9 cellular contexts compared by ENCODE assay signal in genomic region chr3:16550305-16550675, GRCh38. TPM values are rescaled to one million over a fixed set of nuclear protein-coding genes. Genes with fewer than 3 reads are reported as not detected.
DNase-seq lines count a peak whose midpoint lies in the region; ATAC-seq, FAIRE-seq and TF ChIP-seq lines count a peak whose summit lies in the region.
"Had no signal": no experiment of that assay in that cellular context is flagged by ENCODE, and none has a peak within 500 bp of the region (broad histone marks: within the 10 kb centered on the region; RNA-seq: fewer than 3 reads in every experiment).

No MANE protein-coding gene starts in this region.

- peaks cover 39 to 45% of the 10 kb centered on the region in 2 donors for H3K4me1 Mint-ChIP-seq in natural killer cell
- no peaks in the 10 kb centered on the region for H3K4me1 Mint-ChIP-seq in CD4-positive, alpha-beta T cell (ENCODE audit: low read depth)
- peaks cover 30% of the 10 kb centered on the region for H3K4me1 Mint-ChIP-seq in activated T-helper 1 cell treated with anti-CD3 and anti-CD28 coated beads, Interleukin-12 subunit alpha, Interleukin-12 subunit beta, Interleukin-2, Interleukin-4 antibody, amounts not matched to agents 30 ng/mL and 10 ng/mL and 1 ng/mL, durations not matched to agents 14 hours and 24 hours and 36 hours (ENCODE audit: low read depth)

- 32 to 40% methylated on average over 4 of the region's 4 CpGs for WGBS in body of pancreas, 2 donors

- no peaks in the 10 kb centered on the region for H3K9me3 ChIP-seq in body of pancreas
- no peaks in the 10 kb centered on the region for H3K9me3 ChIP-seq in CD4-positive, alpha-beta T cell (ENCODE audit: control insufficient read depth, low read length)

- FAIRE-seq in RCC 7860 (lab: Jason Lieb, UNC), result no peak

- TF ChIP-seq CTCF in body of pancreas (IDR thresholded peaks at IDR 0.05), result no peak
- TF ChIP-seq CTCF in natural killer cell (IDR thresholded peaks at IDR 0.05), result no peak
- TF ChIP-seq CTCF in CD4-positive, alpha-beta T cell (IDR thresholded peaks at IDR 0.05), result no peak

- no peaks in the 10 kb centered on the region for H3K36me3 ChIP-seq in body of pancreas (replicated peaks in 1 of 2; ENCODE audit: insufficient read depth in 1 of 2, low read depth in 2 of 2)

- H3K4me3 ChIP-seq in body of pancreas, result no peak overlapping the region

- CTCF ChIA-PET in CD4-positive, alpha-beta T cell (lab: Charles Lee), result interaction anchor here (0.6 to 2.7 kb wide), 10 partner anchors 11 to 316 kb away, joined by 3 to 21 read pairs (median 4); partner anchors contain the start of genes DPH3 and OXNAD1

- no peaks in the 10 kb centered on the region for H3K9me3 Mint-ChIP-seq in natural killer cell
- no peaks in the 10 kb centered on the region for H3K9me3 Mint-ChIP-seq in CD4-positive, alpha-beta T cell
- no peaks in the 10 kb centered on the region for H3K9me3 Mint-ChIP-seq in activated T-helper 1 cell treated with anti-CD3 and anti-CD28 coated beads, Interleukin-12 subunit alpha, Interleukin-12 subunit beta, Interleukin-2, Interleukin-4 antibody, amounts not matched to agents 30 ng/mL and 10 ng/mL and 1 ng/mL, durations not matched to agents 14 hours and 24 hours and 36 hours
- H3K9me3 Mint-ChIP-seq: T-helper 2 cell treated with Interferon-gamma antibody and Interleukin-4, amounts not matched to agents 5 μg/mL and 100 μg/mL, for 36 hours had no signal

- peak overlapping the region; percentile 40 for H3K4me3 Mint-ChIP-seq in natural killer cell
- H3K4me3 Mint-ChIP-seq in CD4-positive, alpha-beta T cell, result no peak overlapping the region
- no peak overlapping the region for H3K4me3 Mint-ChIP-seq in activated T-helper 1 cell treated with anti-CD3 and anti-CD28 coated beads, Interleukin-12 subunit alpha, Interleukin-12 subunit beta, Interleukin-2, Interleukin-4 antibody, amounts not matched to agents 30 ng/mL and 10 ng/mL and 1 ng/mL, durations not matched to agents 14 hours and 24 hours and 36 hours
- H3K4me3 Mint-ChIP-seq: T-helper 2 cell treated with Interferon-gamma antibody and Interleukin-4, amounts not matched to agents 5 μg/mL and 100 μg/mL, for 36 hours had no signal

- H3K27ac Mint-ChIP-seq in natural killer cell, result peak overlapping the region in 1 of 2 donors; percentile 31
- H3K27ac Mint-ChIP-seq in CD4-positive, alpha-beta T cell, result no peak overlapping the region
- H3K27ac Mint-ChIP-seq in activated T-helper 1 cell treated with anti-CD3 and anti-CD28 coated beads, Interleukin-12 subunit alpha, Interleukin-12 subunit beta, Interleukin-2, Interleukin-4 antibody, amounts not matched to agents 30 ng/mL and 10 ng/mL and 1 ng/mL, durations not matched to agents 14 hours and 24 hours and 36 hours, result no peak overlapping the region

- H3K27me3 ChIP-seq in body of pancreas, result no peaks in the 10 kb centered on the region
- no peaks in the 10 kb centered on the region for H3K27me3 ChIP-seq in CD4-positive, alpha-beta T cell (ENCODE audit: control insufficient read depth, insufficient read depth, low read length)

- H3K36me3 Mint-ChIP-seq in natural killer cell, result no peaks in the 10 kb centered on the region
- no peaks in the 10 kb centered on the region for H3K36me3 Mint-ChIP-seq in CD4-positive, alpha-beta T cell (ENCODE audit: low read depth)
- H3K36me3 Mint-ChIP-seq in activated T-helper 1 cell treated with anti-CD3 and anti-CD28 coated beads, Interleukin-12 subunit alpha, Interleukin-12 subunit beta, Interleukin-2, Interleukin-4 antibody, amounts not matched to agents 30 ng/mL and 10 ng/mL and 1 ng/mL, durations not matched to agents 14 hours and 24 hours and 36 hours (ENCODE audit: low read depth), result no peaks in the 10 kb centered on the region

- intact Hi-C loops in body of pancreas (cut with DNase I), result loop anchor here (5.0 kb wide), 1 partner anchor 258 kb away; no protein-coding TSS in a partner anchor
- intact Hi-C loops in natural killer cell (cut with micrococcal nuclease), result loop anchor here (1.0 to 2.0 kb wide), 4 partner anchors 211 to 501 kb away; partner anchors contain the start of gene OXNAD1
- intact Hi-C loops in CD4-positive, alpha-beta T cell (cut with DNase I, micrococcal nuclease), result loop anchor here (1.0 to 5.0 kb wide), 7 partner anchors 38 to 733 kb away; no protein-coding TSS in a partner anchor
- intact Hi-C loops in activated T-helper 1 cell treated with anti-CD3 and anti-CD28 coated beads, Interleukin-12 subunit alpha, Interleukin-12 subunit beta, Interleukin-2, Interleukin-4 antibody, amounts not matched to agents 30 ng/mL and 10 ng/mL and 1 ng/mL, durations not matched to agents 14 hours and 24 hours and 36 hours (cut with micrococcal nuclease), result loop anchor here (1.0 to 5.0 kb wide), 9 partner anchors 47 to 502 kb away; no protein-coding TSS in a partner anchor

- no peaks in the 10 kb centered on the region for H3K4me1 ChIP-seq in body of pancreas

- TF ChIP-seq POLR2A in body of pancreas (IDR thresholded peaks at IDR 0.05), result no peak

- peaks cover 0 to 9% of the 10 kb centered on the region in 2 donors for H3K27me3 Mint-ChIP-seq in natural killer cell (ENCODE audit: low read depth in 2 of 2)
- peaks cover 4% of the 10 kb centered on the region for H3K27me3 Mint-ChIP-seq in CD4-positive, alpha-beta T cell
- H3K27me3 Mint-ChIP-seq in activated T-helper 1 cell treated with anti-CD3 and anti-CD28 coated beads, Interleukin-12 subunit alpha, Interleukin-12 subunit beta, Interleukin-2, Interleukin-4 antibody, amounts not matched to agents 30 ng/mL and 10 ng/mL and 1 ng/mL, durations not matched to agents 14 hours and 24 hours and 36 hours (ENCODE audit: insufficient read depth), result peaks cover 6% of the 10 kb centered on the region

- H3K27ac ChIP-seq in body of pancreas, result no peak overlapping the region
- H3K27ac ChIP-seq in CD4-positive, alpha-beta T cell (ENCODE audit: low read depth, low read length), result no peak overlapping the region

- DNase-seq in body of pancreas (peak in 2 of 4 donors; percentile 24 to 34), natural killer cell (no peak), RCC 7860 (ENCODE audit: low spot score) (no peak)
- no peak for DNase-seq in CD4-positive, alpha-beta T cell
- no peak for DNase-seq in stimulated activated CD4-positive, alpha-beta T cell treated with anti-CD3 and anti-CD28 coated beads, Interleukin-2, amount 100 ng/mL, for 48 hours
- DNase-seq in activated T-helper 1 cell treated with anti-CD3 and anti-CD28 coated beads, Interleukin-12 subunit alpha, Interleukin-12 subunit beta, Interleukin-2, Interleukin-4 antibody, amounts not matched to agents 30 ng/mL and 10 ng/mL and 1 ng/mL, durations not matched to agents 14 hours and 24 hours and 36 hours (ENCODE audit: low spot score), result no peak

- ATAC-seq in GM18909 (IDR thresholded peaks at IDR 0.05; ENCODE audit: poor library complexity, unreplicated experiment), result peak; percentile 39
- peak; percentile 14 for ATAC-seq in HG03280 (IDR thresholded peaks at IDR 0.05; ENCODE audit: unreplicated experiment)
- ATAC-seq in body of pancreas, result peak; percentile 53
- ATAC-seq in natural killer cell, result peak in 1 of 3 donors; percentile 2
- no peak for ATAC-seq in CD4-positive, alpha-beta T cell (ENCODE audit: poor library complexity)

- POLR2A ChIA-PET in CD4-positive, alpha-beta T cell (lab: Charles Lee), result no interaction called here

RNA-seq across cellular contexts. Expression of gene RFTN1, which starts 36.8 kb away (rescaled TPM):
- total RNA-seq in body of pancreas (10 to 100 TPM in 1 of 2 donors, 1 to 10 TPM in 1; 6.5 to 28.0 TPM), natural killer cell (100 to 1,000 TPM; 112 to 135 (median 115) TPM)
- total RNA-seq in CD4-positive, alpha-beta T cell, result 10 to 100 TPM; 55.7 to 56.4 TPM
- 97.6 and 97.8 TPM in 2 replicates for total RNA-seq in activated T-helper 1 cell treated with anti-CD3 and anti-CD28 coated beads, Interleukin-12 subunit alpha, Interleukin-12 subunit beta, Interleukin-2, Interleukin-4 antibody, amounts not matched to agents 30 ng/mL and 10 ng/mL and 1 ng/mL, durations not matched to agents 14 hours and 24 hours and 36 hours

RNA-seq across cellular contexts. Expression of gene DAZL, which starts 54.9 kb away (rescaled TPM):
- total RNA-seq in body of pancreas (not detected), natural killer cell (not detected)
- total RNA-seq in CD4-positive, alpha-beta T cell, result not detected
- total RNA-seq in activated T-helper 1 cell treated with anti-CD3 and anti-CD28 coated beads, Interleukin-12 subunit alpha, Interleukin-12 subunit beta, Interleukin-2, Interleukin-4 antibody, amounts not matched to agents 30 ng/mL and 10 ng/mL and 1 ng/mL, durations not matched to agents 14 hours and 24 hours and 36 hours, result 0.10 TPM in 2 replicates
